ENCODE assay signal across 19 cellular contexts in the genomic region with DNA sequence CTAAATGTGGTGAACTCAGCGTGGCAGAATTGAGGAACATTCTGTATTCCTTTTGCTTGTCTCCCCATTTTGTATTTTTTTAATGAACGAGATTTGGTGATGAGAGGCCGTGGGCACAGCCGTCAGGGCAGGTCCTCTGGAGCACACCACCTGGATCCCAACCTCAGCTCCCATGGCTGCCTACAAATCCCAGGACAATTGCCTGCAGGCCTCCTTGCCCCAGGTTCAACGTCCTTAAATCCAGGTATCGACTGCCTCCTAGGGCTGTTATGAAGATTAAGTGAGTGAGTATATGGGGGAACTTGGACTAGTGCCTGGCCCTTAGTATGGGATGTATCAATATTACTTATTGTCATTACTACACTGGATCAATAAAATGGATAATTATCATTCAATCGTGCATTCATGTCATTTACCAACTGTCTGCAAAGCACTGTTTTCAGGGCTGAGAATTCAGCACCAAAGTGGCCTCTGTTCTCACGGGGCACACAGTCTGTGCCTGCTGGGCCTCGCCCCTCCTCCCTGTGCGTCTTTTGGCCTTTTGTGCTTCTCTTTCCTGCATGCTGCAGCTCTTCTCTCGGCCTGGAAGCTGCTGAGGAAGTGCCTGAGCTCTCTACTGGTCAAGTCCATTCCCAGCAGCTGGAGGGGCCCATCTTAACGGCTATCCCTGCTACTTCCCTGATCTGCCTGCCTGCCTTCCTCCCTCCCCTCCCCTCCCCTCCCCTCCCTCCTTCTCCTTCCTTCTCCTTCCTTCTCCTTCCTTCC.
DNase-seq lines count a peak whose midpoint lies in the region; ATAC-seq, FAIRE-seq and TF ChIP-seq lines count a peak whose summit lies in the region.
"Had no signal": no experiment of that assay in that cellular context is flagged by ENCODE, and none has a peak within 500 bp of the region (broad histone marks: within the 10 kb centered on the region; RNA-seq: fewer than 3 reads in every experiment).

No MANE protein-coding gene starts in this region.

- H3K79me2 ChIP-seq in astrocyte (ENCODE audit: insufficient read depth, low read length), result no peaks in the 10 kb centered on the region

- ATAC-seq in lower lobe of right lung, result no peak
- ATAC-seq in SK-N-SH treated with all-trans-retinoic acid at 6 μM for 48 hours, result no peak
- ATAC-seq in HG02885 (IDR thresholded peaks at IDR 0.05; ENCODE audit: poor library complexity, unreplicated experiment), result no peak

- H3K36me3 Mint-ChIP-seq in astrocyte (ENCODE audit: low read depth, unreplicated experiment), result no peaks in the 10 kb centered on the region
- H3K36me3 Mint-ChIP-seq: CD4-positive, alpha-beta memory T cell had no signal

- H4K20me1 ChIP-seq in astrocyte (ENCODE audit: insufficient read depth, low read length), result no peaks in the 10 kb centered on the region

- H3K27me3 Mint-ChIP-seq in astrocyte (ENCODE audit: low read depth, unreplicated experiment), result peaks cover 37% of the 10 kb centered on the region

- H3K4me3 Mint-ChIP-seq in astrocyte (ENCODE audit: unreplicated experiment), result no peak overlapping the region
- H3K4me3 Mint-ChIP-seq: CD4-positive, alpha-beta memory T cell had no signal

- H3K27ac ChIP-seq in astrocyte (ENCODE audit: low read depth, low read length) (no peak overlapping the region), lower lobe of right lung (no peak overlapping the region), temporal lobe (ENCODE audit: low read depth, low read length) (peak overlapping the region; percentile 44)

- H3K9me3 Mint-ChIP-seq in astrocyte (ENCODE audit: unreplicated experiment), result no peaks in the 10 kb centered on the region
- H3K9me3 Mint-ChIP-seq: CD4-positive, alpha-beta memory T cell had no signal

- TF ChIP-seq CTCF in astrocyte (IDR thresholded peaks at IDR 0.05; ENCODE audit: insufficient read depth, low read depth, low read length), result no peak
- no peak for TF ChIP-seq CTCF in lower lobe of right lung (IDR thresholded peaks at IDR 0.05)

- no peaks in the 10 kb centered on the region for H3K27me3 ChIP-seq in astrocyte (ENCODE audit: insufficient read depth, low read length)
- peaks cover 12% of the 10 kb centered on the region for H3K27me3 ChIP-seq in lower lobe of right lung (ENCODE audit: low read depth)
- H3K27me3 ChIP-seq: BE2C had no signal

- no peak for FAIRE-seq in astrocyte (lab: Jason Lieb, UNC)

- H3K36me3 ChIP-seq in astrocyte (ENCODE audit: insufficient read depth, low read length), result no peaks in the 10 kb centered on the region
- H3K36me3 ChIP-seq in lower lobe of right lung, result no peaks in the 10 kb centered on the region
- H3K36me3 ChIP-seq: BE2C had no signal

- H3K4me3 ChIP-seq in astrocyte (ENCODE audit: insufficient read depth, low read depth, low read length) (no peak overlapping the region), lower lobe of right lung (no peak overlapping the region)

- no peak overlapping the region for H3K4me2 ChIP-seq in astrocyte (ENCODE audit: low read length)

- H3K9ac ChIP-seq in astrocyte (ENCODE audit: low read length), result no peak overlapping the region

- DNase-seq in MV-4-11 (lab: John Stamatoyannopoulos, UW), result peak; percentile 55
- no peak for DNase-seq in astrocyte (ENCODE audit: low read depth)
- DNase-seq in lower lobe of right lung, result peak; percentile 10
- no peak for DNase-seq in RPMI8226
- DNase-seq: BE2C; Calu3; CD4-positive, alpha-beta memory T cell; DMS53; H7; KBM-7; NCI-H1436; NCI-H2029; NCI-H2171; NCI-H446; NCI-H69; SIG-M5 had no signal

- H3K4me1 Mint-ChIP-seq in astrocyte (ENCODE audit: low read depth, unreplicated experiment), result no peaks in the 10 kb centered on the region

- intact Hi-C loops in lower lobe of right lung (cut with DNase I), result no loop called here

- peak overlapping the region; percentile 41 for H2AFZ ChIP-seq in astrocyte (ENCODE audit: low read depth, low read length)

- H3K9me3 ChIP-seq in astrocyte (ENCODE audit: insufficient read depth, low read depth, low read length), result no peaks in the 10 kb centered on the region
- no peaks in the 10 kb centered on the region for H3K9me3 ChIP-seq in lower lobe of right lung
- H3K9me3 ChIP-seq: BE2C had no signal

- H3K4me1 ChIP-seq in astrocyte (ENCODE audit: insufficient read depth, low read length) (no peaks in the 10 kb centered on the region), lower lobe of right lung (no peaks in the 10 kb centered on the region)
- H3K4me1 ChIP-seq: BE2C had no signal

- no peak overlapping the region for H3K27ac Mint-ChIP-seq in astrocyte (ENCODE audit: unreplicated experiment)
- H3K27ac Mint-ChIP-seq: CD4-positive, alpha-beta memory T cell had no signal

TF ChIP-seq in SK-N-SH treated with all-trans-retinoic acid at 6 μM for 48 hours, 23 proteins besides CTCF, POLR2A, EP300 and RAD21 (continues in another document):
- TF ChIP-seq, protein P1, sequence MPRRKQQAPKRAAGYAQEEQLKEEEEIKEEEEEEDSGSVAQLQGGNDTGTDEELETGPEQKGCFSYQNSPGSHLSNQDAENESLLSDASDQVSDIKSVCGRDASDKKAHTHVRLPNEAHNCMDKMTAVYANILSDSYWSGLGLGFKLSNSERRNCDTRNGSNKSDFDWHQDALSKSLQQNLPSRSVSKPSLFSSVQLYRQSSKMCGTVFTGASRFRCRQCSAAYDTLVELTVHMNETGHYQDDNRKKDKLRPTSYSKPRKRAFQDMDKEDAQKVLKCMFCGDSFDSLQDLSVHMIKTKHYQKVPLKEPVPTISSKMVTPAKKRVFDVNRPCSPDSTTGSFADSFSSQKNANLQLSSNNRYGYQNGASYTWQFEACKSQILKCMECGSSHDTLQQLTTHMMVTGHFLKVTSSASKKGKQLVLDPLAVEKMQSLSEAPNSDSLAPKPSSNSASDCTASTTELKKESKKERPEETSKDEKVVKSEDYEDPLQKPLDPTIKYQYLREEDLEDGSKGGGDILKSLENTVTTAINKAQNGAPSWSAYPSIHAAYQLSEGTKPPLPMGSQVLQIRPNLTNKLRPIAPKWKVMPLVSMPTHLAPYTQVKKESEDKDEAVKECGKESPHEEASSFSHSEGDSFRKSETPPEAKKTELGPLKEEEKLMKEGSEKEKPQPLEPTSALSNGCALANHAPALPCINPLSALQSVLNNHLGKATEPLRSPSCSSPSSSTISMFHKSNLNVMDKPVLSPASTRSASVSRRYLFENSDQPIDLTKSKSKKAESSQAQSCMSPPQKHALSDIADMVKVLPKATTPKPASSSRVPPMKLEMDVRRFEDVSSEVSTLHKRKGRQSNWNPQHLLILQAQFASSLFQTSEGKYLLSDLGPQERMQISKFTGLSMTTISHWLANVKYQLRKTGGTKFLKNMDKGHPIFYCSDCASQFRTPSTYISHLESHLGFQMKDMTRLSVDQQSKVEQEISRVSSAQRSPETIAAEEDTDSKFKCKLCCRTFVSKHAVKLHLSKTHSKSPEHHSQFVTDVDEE (CRISPR knock-in tag; IDR thresholded peaks at IDR 0.05), result no peak
- TF ChIP-seq OSR1 (CRISPR knock-in tag; IDR thresholded peaks at IDR 0.05), result no peak
- TF ChIP-seq BACH2 (CRISPR knock-in tag; IDR thresholded peaks at IDR 0.05; ENCODE audit: borderline replicate concordance), result no peak
- TF ChIP-seq, protein P2, sequence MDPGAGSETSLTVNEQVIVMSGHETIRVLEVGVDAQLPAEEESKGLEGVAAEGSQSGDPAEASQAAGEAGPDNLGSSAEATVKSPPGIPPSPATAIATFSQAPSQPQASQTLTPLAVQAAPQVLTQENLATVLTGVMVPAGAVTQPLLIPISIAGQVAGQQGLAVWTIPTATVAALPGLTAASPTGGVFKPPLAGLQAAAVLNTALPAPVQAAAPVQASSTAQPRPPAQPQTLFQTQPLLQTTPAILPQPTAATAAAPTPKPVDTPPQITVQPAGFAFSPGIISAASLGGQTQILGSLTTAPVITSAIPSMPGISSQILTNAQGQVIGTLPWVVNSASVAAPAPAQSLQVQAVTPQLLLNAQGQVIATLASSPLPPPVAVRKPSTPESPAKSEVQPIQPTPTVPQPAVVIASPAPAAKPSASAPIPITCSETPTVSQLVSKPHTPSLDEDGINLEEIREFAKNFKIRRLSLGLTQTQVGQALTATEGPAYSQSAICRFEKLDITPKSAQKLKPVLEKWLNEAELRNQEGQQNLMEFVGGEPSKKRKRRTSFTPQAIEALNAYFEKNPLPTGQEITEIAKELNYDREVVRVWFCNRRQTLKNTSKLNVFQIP (CRISPR knock-in tag; IDR thresholded peaks at IDR 0.05; ENCODE audit: borderline replicate concordance, low read depth), result no peak
- TF ChIP-seq ISL1 (CRISPR knock-in tag; IDR thresholded peaks at IDR 0.05), result no peak
- TF ChIP-seq, protein P3, sequence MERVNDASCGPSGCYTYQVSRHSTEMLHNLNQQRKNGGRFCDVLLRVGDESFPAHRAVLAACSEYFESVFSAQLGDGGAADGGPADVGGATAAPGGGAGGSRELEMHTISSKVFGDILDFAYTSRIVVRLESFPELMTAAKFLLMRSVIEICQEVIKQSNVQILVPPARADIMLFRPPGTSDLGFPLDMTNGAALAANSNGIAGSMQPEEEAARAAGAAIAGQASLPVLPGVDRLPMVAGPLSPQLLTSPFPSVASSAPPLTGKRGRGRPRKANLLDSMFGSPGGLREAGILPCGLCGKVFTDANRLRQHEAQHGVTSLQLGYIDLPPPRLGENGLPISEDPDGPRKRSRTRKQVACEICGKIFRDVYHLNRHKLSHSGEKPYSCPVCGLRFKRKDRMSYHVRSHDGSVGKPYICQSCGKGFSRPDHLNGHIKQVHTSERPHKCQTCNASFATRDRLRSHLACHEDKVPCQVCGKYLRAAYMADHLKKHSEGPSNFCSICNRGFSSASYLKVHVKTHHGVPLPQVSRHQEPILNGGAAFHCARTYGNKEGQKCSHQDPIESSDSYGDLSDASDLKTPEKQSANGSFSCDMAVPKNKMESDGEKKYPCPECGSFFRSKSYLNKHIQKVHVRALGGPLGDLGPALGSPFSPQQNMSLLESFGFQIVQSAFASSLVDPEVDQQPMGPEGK (CRISPR knock-in tag; IDR thresholded peaks at IDR 0.05; ENCODE audit: borderline replicate concordance), result no peak
- TF ChIP-seq, protein P4, sequence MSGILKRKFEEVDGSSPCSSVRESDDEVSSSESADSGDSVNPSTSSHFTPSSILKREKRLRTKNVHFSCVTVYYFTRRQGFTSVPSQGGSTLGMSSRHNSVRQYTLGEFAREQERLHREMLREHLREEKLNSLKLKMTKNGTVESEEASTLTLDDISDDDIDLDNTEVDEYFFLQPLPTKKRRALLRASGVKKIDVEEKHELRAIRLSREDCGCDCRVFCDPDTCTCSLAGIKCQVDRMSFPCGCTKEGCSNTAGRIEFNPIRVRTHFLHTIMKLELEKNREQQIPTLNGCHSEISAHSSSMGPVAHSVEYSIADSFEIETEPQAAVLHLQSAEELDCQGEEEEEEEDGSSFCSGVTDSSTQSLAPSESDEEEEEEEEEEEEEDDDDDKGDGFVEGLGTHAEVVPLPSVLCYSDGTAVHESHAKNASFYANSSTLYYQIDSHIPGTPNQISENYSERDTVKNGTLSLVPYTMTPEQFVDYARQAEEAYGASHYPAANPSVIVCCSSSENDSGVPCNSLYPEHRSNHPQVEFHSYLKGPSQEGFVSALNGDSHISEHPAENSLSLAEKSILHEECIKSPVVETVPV (CRISPR knock-in tag; IDR thresholded peaks at IDR 0.05), result no peak
- no peak for TF ChIP-seq TOX (CRISPR knock-in tag; IDR thresholded peaks at IDR 0.05; ENCODE audit: borderline replicate concordance)
- no peak for TF ChIP-seq RARB (CRISPR knock-in tag; IDR thresholded peaks at IDR 0.05)
- no peak for TF ChIP-seq ESRRG (CRISPR knock-in tag; IDR thresholded peaks at IDR 0.05)
- TF ChIP-seq TCF4 (CRISPR knock-in tag; IDR thresholded peaks at IDR 0.05; ENCODE audit: borderline replicate concordance), result no peak

Comparison
In these comparisons a context has a peak if more than half of its experiments do, and no peak if none do; other contexts are left out.
1. DNase-seq: peak in MV-4-11 (single experiment) and lower lobe of right lung (single experiment); none in astrocyte (single experiment) and RPMI8226 (single experiment).